In the genomic region with DNA sequence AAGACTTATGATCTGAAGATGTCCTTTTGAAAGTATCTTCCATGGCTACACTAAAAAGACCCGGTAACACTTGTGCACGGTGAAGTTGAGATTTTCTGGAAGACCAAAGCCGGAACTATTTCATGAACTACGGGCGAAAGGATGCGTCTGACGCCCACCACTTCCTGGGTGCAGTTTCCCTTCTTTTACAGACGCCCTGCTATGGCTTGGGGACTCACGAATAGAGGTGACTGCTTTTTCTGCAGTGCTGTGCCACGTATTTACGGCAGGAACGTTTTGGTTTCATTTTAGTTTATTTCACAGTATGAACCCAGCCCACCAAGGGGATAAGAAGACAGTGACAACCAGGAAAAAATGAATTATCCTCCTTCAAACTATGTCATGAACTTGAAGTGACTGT, we compare ENCODE assay signal across 9 cellular contexts.
DNase-seq lines count a peak whose midpoint lies in the region; ATAC-seq and TF ChIP-seq lines count a peak whose summit lies in the region.
"Had no signal": no experiment of that assay in that cellular context is flagged by ENCODE, and none has a peak within 500 bp of the region (broad histone marks: within the 10 kb centered on the region; RNA-seq: fewer than 3 reads in every experiment).

No MANE protein-coding gene starts in this region.

- peak; percentile 35 to 39 for DNase-seq in stimulated activated CD4-positive, alpha-beta T cell treated with anti-CD3 and anti-CD28 coated beads, Interleukin-15, amount 100 ng/mL, for 1 hour (ENCODE audit: low read depth in 1 of 2, low spot score in 1 of 2)
- DNase-seq in left lung (no peak), caudate nucleus (lab: John Stamatoyannopoulos, UW) (no peak), progenitor cell of endocrine pancreas (ENCODE audit: low spot score, unreplicated experiment) (no peak), nucleus accumbens (lab: John Stamatoyannopoulos, UW) (no peak)
- DNase-seq: naive B cell had no signal

- H3K36me3 ChIP-seq in BLaER1 treated with 17β-estradiol and CSF1 and Interleukin-3, amounts not matched to agents 10 nM and 100 nM = peaks cover 0 to 16% (median 0%) of the 10 kb centered on the region in 11 experiments; a peak in 2 of 22 replicates
- H3K36me3 ChIP-seq in SU-DHL-6 (ENCODE audit: low read length) (no peaks in the 10 kb centered on the region), left lung (peaks cover 0 to 33% of the 10 kb centered on the region in 2 donors)

- TF ChIP-seq CTCF in SU-DHL-6 (IDR thresholded peaks at IDR 0.05; ENCODE audit: insufficient read depth, low read length, poor library complexity, severe bottlenecking) (no peak), left lung (IDR thresholded peaks at IDR 0.05) (no peak), progenitor cell of endocrine pancreas (IDR thresholded peaks at IDR 0.05; ENCODE audit: unreplicated experiment) (no peak)

- peaks cover 9% of the 10 kb centered on the region for H3K4me1 Mint-ChIP-seq in activated T-helper 17 cell treated with anti-CD3 and anti-CD28 coated beads, Interleukin-2, amount 50 U/mL, for 72 hours
- peaks cover 6% of the 10 kb centered on the region for H3K4me1 Mint-ChIP-seq in progenitor cell of endocrine pancreas (ENCODE audit: low read depth)

- H3K4me3 Mint-ChIP-seq in activated T-helper 17 cell treated with anti-CD3 and anti-CD28 coated beads, Interleukin-2, amount 50 U/mL, for 72 hours = peak overlapping the region; percentile 86
- H3K4me3 Mint-ChIP-seq in progenitor cell of endocrine pancreas (ENCODE audit: low read depth) = no peak overlapping the region

- H3K27me3 Mint-ChIP-seq in activated T-helper 17 cell treated with anti-CD3 and anti-CD28 coated beads, Interleukin-2, amount 50 U/mL, for 72 hours = no peaks in the 10 kb centered on the region
- no peaks in the 10 kb centered on the region for H3K27me3 Mint-ChIP-seq in progenitor cell of endocrine pancreas

- no peak overlapping the region for H2AFZ ChIP-seq in SU-DHL-6 (ENCODE audit: low read depth, low read length, severe bottlenecking)

- no peaks in the 10 kb centered on the region for H3K9me3 Mint-ChIP-seq in activated T-helper 17 cell treated with anti-CD3 and anti-CD28 coated beads, Interleukin-2, amount 50 U/mL, for 72 hours
- H3K9me3 Mint-ChIP-seq in progenitor cell of endocrine pancreas (ENCODE audit: low read depth) = no peaks in the 10 kb centered on the region
- H3K9me3 Mint-ChIP-seq: naive B cell had no signal

- peak overlapping the region; percentile 58 to 88 (median 72) for H3K4me2 ChIP-seq in BLaER1 treated with 17β-estradiol and CSF1 and Interleukin-3, amounts not matched to agents 10 nM and 100 nM
- H3K4me2 ChIP-seq in SU-DHL-6 (ENCODE audit: low read depth, low read length, poor library complexity, severe bottlenecking) = peak overlapping the region; percentile 28

- H3K9me2 ChIP-seq in SU-DHL-6 (replicated peaks; ENCODE audit: insufficient read depth, low read length) = no peaks in the 10 kb centered on the region

- H3K9ac ChIP-seq in BLaER1 treated with 17β-estradiol and CSF1 and Interleukin-3, amounts not matched to agents 10 nM and 100 nM = peak overlapping the region in 3 of 11 experiments; percentile 1 to 34 (median 20); a peak in 3 of 22 replicates
- no peak overlapping the region for H3K9ac ChIP-seq in SU-DHL-6 (ENCODE audit: low read length)

- H4K20me1 ChIP-seq in BLaER1 treated with 17β-estradiol and CSF1 and Interleukin-3, amounts not matched to agents 10 nM and 100 nM = peaks cover 0 to 35% (median 0%) of the 10 kb centered on the region in 11 experiments; a peak in 4 of 22 replicates
- no peaks in the 10 kb centered on the region for H4K20me1 ChIP-seq in SU-DHL-6 (ENCODE audit: low read depth, low read length)

- peaks cover 0 to 16% (median 0%) of the 10 kb centered on the region in 11 experiments; a peak in 3 of 22 replicates for H3K27me3 ChIP-seq in BLaER1 treated with 17β-estradiol and CSF1 and Interleukin-3, amounts not matched to agents 10 nM and 100 nM
- H3K27me3 ChIP-seq in SU-DHL-6 (ENCODE audit: low read length) (no peaks in the 10 kb centered on the region), left lung (no peaks in the 10 kb centered on the region)

- peak overlapping the region; percentile 95 for H3K27ac Mint-ChIP-seq in activated T-helper 17 cell treated with anti-CD3 and anti-CD28 coated beads, Interleukin-2, amount 50 U/mL, for 72 hours
- no peak overlapping the region for H3K27ac Mint-ChIP-seq in progenitor cell of endocrine pancreas

- ATAC-seq in activated T-helper 17 cell treated with anti-CD3 and anti-CD28 coated beads, Interleukin-2, amount 50 U/mL, for 72 hours (replicated peaks) = peak; percentile 92
- ATAC-seq in left lung = no peak

- peaks cover 18% of the 10 kb centered on the region for H3K36me3 Mint-ChIP-seq in activated T-helper 17 cell treated with anti-CD3 and anti-CD28 coated beads, Interleukin-2, amount 50 U/mL, for 72 hours (ENCODE audit: low read depth)
- H3K36me3 Mint-ChIP-seq in progenitor cell of endocrine pancreas (ENCODE audit: insufficient read depth) = peaks cover 7% of the 10 kb centered on the region
- H3K36me3 Mint-ChIP-seq: naive B cell had no signal

- H3F3A ChIP-seq in SU-DHL-6 (ENCODE audit: insufficient read depth) = no peaks in the 10 kb centered on the region

- peaks cover 31 to 68% (median 43%) of the 10 kb centered on the region in 10 experiments for H3K4me1 ChIP-seq in BLaER1 treated with 17β-estradiol and CSF1 and Interleukin-3, amounts not matched to agents 10 nM and 100 nM
- H3K4me1 ChIP-seq in left lung = peaks cover 0 to 3% of the 10 kb centered on the region in 2 donors

- H3K4me3 ChIP-seq in BLaER1 treated with 17β-estradiol and CSF1 and Interleukin-3, amounts not matched to agents 10 nM and 100 nM = peak overlapping the region in 3 of 10 experiments; percentile 14 to 36 (median 22); a peak in 4 of 20 replicates
- H3K4me3 ChIP-seq in SU-DHL-6 (ENCODE audit: insufficient read depth, low read length, poor library complexity, severe bottlenecking) (no peak overlapping the region), left lung (no peak overlapping the region)

- H3K79me2 ChIP-seq in SU-DHL-6 (ENCODE audit: insufficient read depth, low read length) = no peaks in the 10 kb centered on the region

- H3K27ac ChIP-seq in BLaER1 treated with 17β-estradiol and CSF1 and Interleukin-3, amounts not matched to agents 10 nM and 100 nM = no peak overlapping the region
- H3K27ac ChIP-seq in SU-DHL-6 (ENCODE audit: low read depth, low read length) = no peak overlapping the region
- no peak overlapping the region for H3K27ac ChIP-seq in left lung
- H3K27ac ChIP-seq in caudate nucleus (ENCODE audit: low read depth, low read length) = no peak overlapping the region

- no peaks in the 10 kb centered on the region for H3K9me3 ChIP-seq in BLaER1 treated with 17β-estradiol and CSF1 and Interleukin-3, amounts not matched to agents 10 nM and 100 nM (replicated peaks in 1 of 11)
- no peaks in the 10 kb centered on the region for H3K9me3 ChIP-seq in SU-DHL-6 (ENCODE audit: insufficient read depth, low read length)
- no peaks in the 10 kb centered on the region for H3K9me3 ChIP-seq in left lung

- intact Hi-C loops in left lung (cut with DNase I) = no loop called here

Comparison
In these comparisons a context has a peak if more than half of its experiments do, and no peak if none do; other contexts are left out.
1. DNase-seq: peak in stimulated activated CD4-positive, alpha-beta T cell treated with anti-CD3 and anti-CD28 coated beads, Interleukin-15, amount 100 ng/mL, for 1 hour (2 of 2); none in left lung (0 of 2), caudate nucleus (0 of 61), progenitor cell of endocrine pancreas (single experiment) and nucleus accumbens (0 of 56).